ENCODE assay signal across 35 cellular contexts in genomic region chr7:106583706-106584690, GRCh38.
"Had no signal": no experiment of that assay in that cellular context is flagged by ENCODE, and none has a peak within 500 bp of the region (broad histone marks: within the 10 kb centered on the region; RNA-seq: fewer than 3 reads in every experiment).

No MANE protein-coding gene starts in this region.

- H3K27me3 Mint-ChIP-seq: activated B cell treated with CpG ODN at 0.5 μM for 24 hours; activated CD4-positive, alpha-beta memory T cell treated with anti-CD3 and anti-CD28 coated beads, Interleukin-2, amount 10 ng/mL, durations not matched to agents 7 days and 5 days; activated naive CD4-positive, alpha-beta T cell treated with anti-CD3 and anti-CD28 coated beads, Interleukin-2, amount 50 U/mL, for 24 hours; activated naive CD8-positive, alpha-beta T cell treated with anti-CD3 and anti-CD28 coated beads for 36 hours; brain had no signal

- H3K4me1 ChIP-seq: adrenal gland, breast epithelium, colonic mucosa, heart left ventricle had no signal

- H3K4me1 Mint-ChIP-seq: activated B cell treated with CpG ODN at 0.5 μM for 24 hours; activated CD4-positive, alpha-beta memory T cell treated with anti-CD3 and anti-CD28 coated beads, Interleukin-2, amount 10 ng/mL, durations not matched to agents 7 days and 5 days; activated CD4-positive, alpha-beta T cell treated with anti-CD3 and anti-CD28 coated beads, Interleukin-2, amount 10 ng/mL, durations not matched to agents 24 days and 14 days; activated naive CD8-positive, alpha-beta T cell treated with anti-CD3 and anti-CD28 coated beads for 36 hours; activated naive CD8-positive, alpha-beta T cell treated with anti-CD3 and anti-CD28 coated beads, Interleukin-2, amount 50 U/mL, for 24 hours; brain had no signal

- H3K9me3 ChIP-seq: adrenal gland, breast epithelium, colonic mucosa, heart left ventricle had no signal

- FAIRE-seq: endometrium, endothelial cell of umbilical vein, frontal cortex had no signal

- H3K27me3 ChIP-seq: adrenal gland, breast epithelium, cardiac muscle cell, colonic mucosa, heart left ventricle had no signal

- DNase-seq: activated B cell treated with CpG ODN at 0.5 μM for 24 hours; activated CD4-positive, alpha-beta memory T cell treated with anti-CD3 and anti-CD28 coated beads, Interleukin-2, amount 10 ng/mL, durations not matched to agents 7 days and 5 days; activated CD4-positive, alpha-beta T cell treated with anti-CD3 and anti-CD28 coated beads, Interleukin-2, amount 10 ng/mL, durations not matched to agents 24 days and 14 days; activated CD4-positive, alpha-beta T cell treated with anti-CD3 and anti-CD28 coated beads, Interleukin-2, amount 50 U/mL, for 4 hours; activated CD8-positive, alpha-beta memory T cell treated with anti-CD3 and anti-CD28 coated beads, Interleukin-2, amount 50 U/mL, for 48 hours; activated effector memory CD4-positive, alpha-beta T cell treated with Interleukin-2 at 50 U/mL for 16 hours; activated gamma-delta T cell treated with Interleukin-2 at 50 U/mL for 16 hours; activated naive CD4-positive, alpha-beta T cell treated with Interleukin-2 at 50 U/mL for 16 hours; activated naive CD8-positive, alpha-beta T cell treated with anti-CD3 and anti-CD28 coated beads for 36 hours; activated naive CD8-positive, alpha-beta T cell treated with anti-CD3 and anti-CD28 coated beads, Interleukin-2, amount 50 U/mL, for 24 hours; activated T-cell treated with anti-CD3 and anti-CD28 coated beads for 4 hours; activated T-cell treated with anti-CD3 and anti-CD28 coated beads, Interleukin-2, amount 50 U/mL, for 24 hours; activated T-cell treated with anti-CD3 and anti-CD28 coated beads, Interleukin-2, amount 50 U/mL, for 72 hours; adrenal gland; amygdala; aorta; central memory CD4-positive, alpha-beta T cell; cerebellar nuclear complex; colonic mucosa; effector CD8-positive, alpha-beta T cell; heart left ventricle; T-helper 1 cell; T-helper 17 cell; T1000; WERI-Rb-1 had no signal

- H3K36me3 ChIP-seq: adrenal gland, breast epithelium, cardiac muscle cell, colonic mucosa, heart left ventricle, WERI-Rb-1 had no signal

- H3K27ac Mint-ChIP-seq: activated B cell treated with CpG ODN at 0.5 μM for 24 hours; activated CD4-positive, alpha-beta memory T cell treated with anti-CD3 and anti-CD28 coated beads, Interleukin-2, amount 10 ng/mL, durations not matched to agents 7 days and 5 days; activated CD4-positive, alpha-beta T cell treated with anti-CD3 and anti-CD28 coated beads, Interleukin-2, amount 10 ng/mL, durations not matched to agents 24 days and 14 days; activated naive CD4-positive, alpha-beta T cell treated with anti-CD3 and anti-CD28 coated beads, Interleukin-2, amount 50 U/mL, for 24 hours; activated naive CD8-positive, alpha-beta T cell treated with anti-CD3 and anti-CD28 coated beads for 36 hours; activated naive CD8-positive, alpha-beta T cell treated with anti-CD3 and anti-CD28 coated beads, Interleukin-2, amount 50 U/mL, for 24 hours; activated T-cell treated with anti-CD3 and anti-CD28 coated beads, Interleukin-2, amount 50 U/mL, for 24 hours; activated T-cell treated with anti-CD3 and anti-CD28 coated beads, Interleukin-2, amount 50 U/mL, for 72 hours; brain; T-helper 17 cell; T-helper 2 cell treated with Interferon-gamma antibody and Interleukin-4, amounts not matched to agents 5 μg/mL and 100 μg/mL, for 36 hours had no signal

- ATAC-seq: activated CD4-positive, CD25-positive, alpha-beta regulatory T cell treated with anti-CD3 and anti-CD28 coated beads, Interleukin-2, amount 50 U/mL, for 24 hours; activated naive CD8-positive, alpha-beta T cell treated with anti-CD3 and anti-CD28 coated beads, Interleukin-2, amount 50 U/mL, for 24 hours; activated T-cell treated with anti-CD3 and anti-CD28 coated beads, Interleukin-2, amount 50 U/mL, for 72 hours; heart left ventricle; T-helper 17 cell had no signal

- H3K4me3 Mint-ChIP-seq: activated B cell treated with CpG ODN at 0.5 μM for 24 hours; activated CD4-positive, alpha-beta memory T cell treated with anti-CD3 and anti-CD28 coated beads, Interleukin-2, amount 10 ng/mL, durations not matched to agents 7 days and 5 days; activated CD4-positive, alpha-beta T cell treated with anti-CD3 and anti-CD28 coated beads, Interleukin-2, amount 10 ng/mL, durations not matched to agents 24 days and 14 days; activated naive CD4-positive, alpha-beta T cell treated with anti-CD3 and anti-CD28 coated beads, Interleukin-2, amount 50 U/mL, for 24 hours; activated naive CD8-positive, alpha-beta T cell treated with anti-CD3 and anti-CD28 coated beads for 36 hours; activated naive CD8-positive, alpha-beta T cell treated with anti-CD3 and anti-CD28 coated beads, Interleukin-2, amount 50 U/mL, for 24 hours; activated T-cell treated with anti-CD3 and anti-CD28 coated beads, Interleukin-2, amount 50 U/mL, for 24 hours; activated T-cell treated with anti-CD3 and anti-CD28 coated beads, Interleukin-2, amount 50 U/mL, for 72 hours; brain; T-helper 17 cell; T-helper 2 cell treated with Interferon-gamma antibody and Interleukin-4, amounts not matched to agents 5 μg/mL and 100 μg/mL, for 36 hours had no signal

- H3K36me3 Mint-ChIP-seq: activated naive CD4-positive, alpha-beta T cell treated with anti-CD3 and anti-CD28 coated beads, Interleukin-2, amount 50 U/mL, for 24 hours; activated naive CD8-positive, alpha-beta T cell treated with anti-CD3 and anti-CD28 coated beads for 36 hours; brain had no signal

- H3K27ac ChIP-seq: adrenal gland, breast epithelium, cardiac muscle cell, colonic mucosa, epithelial cell of prostate, heart left ventricle, WERI-Rb-1 had no signal

- H3K4me3 ChIP-seq: adrenal gland, breast epithelium, cardiac muscle cell, colonic mucosa, heart left ventricle had no signal

- H3K9me3 Mint-ChIP-seq: activated naive CD4-positive, alpha-beta T cell treated with anti-CD3 and anti-CD28 coated beads, Interleukin-2, amount 50 U/mL, for 24 hours; brain had no signal
